In genomic region chr4:58514299-58514698, GRCh38 we compare ENCODE assay signal across 32 cellular contexts.
DNase-seq lines count a peak whose midpoint lies in the region; ATAC-seq, FAIRE-seq and TF ChIP-seq lines count a peak whose summit lies in the region.
"Had no signal": no experiment of that assay in that cellular context is flagged by ENCODE, and none has a peak within 500 bp of the region (broad histone marks: within the 10 kb centered on the region; RNA-seq: fewer than 3 reads in every experiment).

No MANE protein-coding gene starts in this region.

- no peak overlapping the region for H3K9ac ChIP-seq in GM12878 (ENCODE audit: control insufficient read depth, insufficient read depth, low read length)
- H3K9ac ChIP-seq: parathyroid adenoma had no signal

- WGBS in A549 (ENCODE audit: missing lambda C conversion rate) = 41% methylated on average over 1 of the region's 1 CpG
- WGBS in GM12878 (ENCODE audit: insufficient coverage, insufficient replicate concordance, low lambda C conversion rate, missing lambda C conversion rate) = 0% methylated on average over 1 of the region's 1 CpG

- H3K4me1 Mint-ChIP-seq in HFFc6 (ENCODE audit: low read depth) = no peaks in the 10 kb centered on the region
- H3K4me1 Mint-ChIP-seq: activated naive CD8-positive, alpha-beta T cell treated with anti-CD3 and anti-CD28 coated beads, Interleukin-2, amount 10 ng/mL, durations not matched to agents 7 days and 5 days; B cell; immature natural killer cell; neural crest cell had no signal

- no peaks in the 10 kb centered on the region for H3K27me3 ChIP-seq in GM12878 (replicated peaks in 1 of 2; ENCODE audit: control insufficient read depth in 2 of 2, insufficient read depth in 2 of 2, low read length in 1 of 2)
- H3K27me3 ChIP-seq: Peyer's patch, right atrium auricular region, SJSA1, spleen, transverse colon had no signal

- H4K20me1 ChIP-seq in GM12878 (ENCODE audit: control insufficient read depth, insufficient read depth) = no peaks in the 10 kb centered on the region

- peaks cover 10% of the 10 kb centered on the region for H3K9me3 Mint-ChIP-seq in HFFc6
- H3K9me3 Mint-ChIP-seq: neural crest cell had no signal

- CTCF ChIA-PET in A549 (lab: Yijun Ruan, JAX) = no interaction called here
- CTCF ChIA-PET in GM12878 (lab: Yijun Ruan, JAX) = no interaction called here

- BruUV-seq in GM12878 (replicated peaks; lab: Mats Ljungman, UMichigan) = no TSS peak

- H3K4me3 ChIP-seq in A549 = no peak overlapping the region
- H3K4me3 ChIP-seq in GM12878 = no peak overlapping the region
- H3K4me3 ChIP-seq: K562, Peyer's patch, right atrium auricular region, SJSA1, spleen, transverse colon had no signal

- POLR2A ChIA-PET in A549 (lab: Yijun Ruan, JAX) (no interaction called here), GM12878 (lab: Charles Lee) (no interaction called here)

- TF ChIP-seq POLR2A in A549 (IDR thresholded peaks at IDR 0.05; ENCODE audit: low read length) (no peak), GM12878 (IDR thresholded peaks at IDR 0.05; ENCODE audit: low read depth, low read length) (no peak)

- TF ChIP-seq EP300 in A549 (IDR thresholded peaks at IDR 0.05) (no peak), GM12878 (IDR thresholded peaks at IDR 0.05; ENCODE audit: borderline replicate concordance in 1 of 2, control insufficient read depth in 1 of 2, low read depth in 2 of 2, low read length in 2 of 2) (no peak)

- no peaks in the 10 kb centered on the region for H3K9me3 ChIP-seq in A549
- no peaks in the 10 kb centered on the region for H3K9me3 ChIP-seq in GM12878 (replicated peaks; ENCODE audit: control insufficient read depth, insufficient read depth, low read length)
- H3K9me3 ChIP-seq: Peyer's patch, right atrium auricular region, SJSA1, spleen, transverse colon had no signal

- DNase-seq in NCI-H1105 treated with DMSO at 0.1 percent for 48 hours (lab: John Stamatoyannopoulos, UW) (peak; percentile 3), NCI-H1105 (lab: John Stamatoyannopoulos, UW) (no peak), A549 (ENCODE audit: low read depth in 1 of 2, low spot score in 1 of 2) (peak in 1 of 2 experiments; percentile 0), NCI-H146 treated with DMSO at 0.1 percent for 48 hours (lab: John Stamatoyannopoulos, UW; ENCODE audit: unreplicated experiment) (peak; percentile 30), GM12878 (ENCODE audit: low read depth, low spot score) (no peak), HFFc6 (no peak), superior temporal gyrus (ENCODE audit: extremely low spot score) (no peak), sciatic nerve (ENCODE audit: low spot score) (no peak)
- DNase-seq: activated CD8-positive, alpha-beta T cell treated with anti-CD3 and anti-CD28 coated beads, Interleukin-2, amount 10 ng/mL, durations not matched to agents 7 days and 5 days; activated effector memory CD4-positive, alpha-beta T cell treated with Interleukin-2 at 50 U/mL for 16 hours; activated naive CD8-positive, alpha-beta T cell treated with anti-CD3 and anti-CD28 coated beads, Interleukin-2, amount 10 ng/mL, durations not matched to agents 7 days and 5 days; CD8-positive, alpha-beta T cell; central memory CD4-positive, alpha-beta T cell; DMS79 treated with DMSO at 0.1 percent for 48 hours; GF-D8; HCEC 1CT; hypothalamus; immature natural killer cell; left colon; NCI-H2029; Peyer's patch; spleen; transverse colon had no signal

- no peaks in the 10 kb centered on the region for H3K79me2 ChIP-seq in GM12878 (ENCODE audit: control insufficient read depth, insufficient read depth, low read length)
- H3K79me2 ChIP-seq: parathyroid adenoma had no signal

- H3K27ac ChIP-seq in A549 = no peak overlapping the region
- no peak overlapping the region for H3K27ac ChIP-seq in GM12878 (ENCODE audit: control insufficient read depth, insufficient read depth)
- H3K27ac ChIP-seq: parathyroid adenoma, Peyer's patch, right atrium auricular region, SJSA1, spleen, transverse colon had no signal

- H2AFZ ChIP-seq in GM12878 (ENCODE audit: control insufficient read depth, low read depth, low read length) = no peak overlapping the region
- H2AFZ ChIP-seq: parathyroid adenoma had no signal

- FAIRE-seq in A549 (lab: Jason Lieb, UNC) (no peak), GM12878 (lab: Jason Lieb, UNC) (no peak)
- FAIRE-seq: astrocyte, GM19239, K562 had no signal

- in situ Hi-C loops in GM12878 (cut with MboI) = no loop called here

- no peak overlapping the region for H3K27ac Mint-ChIP-seq in HFFc6
- H3K27ac Mint-ChIP-seq: activated CD8-positive, alpha-beta T cell treated with anti-CD3 and anti-CD28 coated beads, Interleukin-2, amount 10 ng/mL, durations not matched to agents 7 days and 5 days; activated naive CD8-positive, alpha-beta T cell treated with anti-CD3 and anti-CD28 coated beads, Interleukin-2, amount 10 ng/mL, durations not matched to agents 7 days and 5 days; B cell; CD8-positive, alpha-beta T cell; immature natural killer cell; T-helper 1 cell treated with Interleukin-12 subunit alpha and Interleukin-12 subunit beta and Interleukin-4 antibody, amounts not matched to agents 30 μg/mL and 1 μg/mL, for 36 hours had no signal

- intact Hi-C loops in GM12878 (cut with micrococcal nuclease; ENCODE audit: unreplicated experiment) (no loop called here), sciatic nerve (cut with DNase I) (no loop called here)

- H3K4me3 Mint-ChIP-seq in HFFc6 = no peak overlapping the region
- H3K4me3 Mint-ChIP-seq: activated CD8-positive, alpha-beta T cell treated with anti-CD3 and anti-CD28 coated beads, Interleukin-2, amount 10 ng/mL, durations not matched to agents 7 days and 5 days; activated naive CD8-positive, alpha-beta T cell treated with anti-CD3 and anti-CD28 coated beads, Interleukin-2, amount 10 ng/mL, durations not matched to agents 7 days and 5 days; B cell; CD8-positive, alpha-beta T cell; immature natural killer cell; neural crest cell; T-helper 1 cell treated with Interleukin-12 subunit alpha and Interleukin-12 subunit beta and Interleukin-4 antibody, amounts not matched to agents 30 μg/mL and 1 μg/mL, for 36 hours had no signal

- no peak overlapping the region for H3K4me2 ChIP-seq in A549
- H3K4me2 ChIP-seq in GM12878 (ENCODE audit: control insufficient read depth, insufficient read depth) = no peak overlapping the region

- TF ChIP-seq CTCF in A549 (IDR thresholded peaks at IDR 0.05) = no peak; the same call in 2 of the 3 replicates
- TF ChIP-seq CTCF in GM12878 (IDR thresholded peaks at IDR 0.05 in 2 of 3, conservative IDR thresholded peaks at IDR 0.05 in 1 of 3; ENCODE audit: control insufficient read depth in 2 of 3, extremely low read depth in 1 of 3, insufficient read depth in 1 of 3, low read depth in 3 of 3, low read length in 3 of 3) = no peak; a peak in 1 of 6 replicates
- no peak for TF ChIP-seq CTCF in HFFc6 (IDR thresholded peaks at IDR 0.05)

- RAD21 ChIA-PET in GM12878 (lab: Charles Lee; ENCODE audit: unreplicated experiment) = no interaction called here

- H3K27me3 Mint-ChIP-seq in HFFc6 (ENCODE audit: insufficient read depth) = no peaks in the 10 kb centered on the region
- H3K27me3 Mint-ChIP-seq: activated naive CD8-positive, alpha-beta T cell treated with anti-CD3 and anti-CD28 coated beads, Interleukin-2, amount 10 ng/mL, durations not matched to agents 7 days and 5 days; B cell had no signal

- no peaks in the 10 kb centered on the region for H3K36me3 ChIP-seq in GM12878 (ENCODE audit: control insufficient read depth in 2 of 2, insufficient read depth in 2 of 2, low read length in 1 of 2)
- H3K36me3 ChIP-seq: Peyer's patch, right atrium auricular region, SJSA1, spleen, transverse colon had no signal

- SMC1A ChIA-PET in GM12878 (lab: Charles Lee; ENCODE audit: uncharacterized antibody, unreplicated experiment) = no interaction called here

- no peaks in the 10 kb centered on the region for H3K36me3 Mint-ChIP-seq in HFFc6 (ENCODE audit: low read depth)
- H3K36me3 Mint-ChIP-seq: activated naive CD8-positive, alpha-beta T cell treated with anti-CD3 and anti-CD28 coated beads, Interleukin-2, amount 10 ng/mL, durations not matched to agents 7 days and 5 days; CD8-positive, alpha-beta T cell; immature natural killer cell had no signal

- H3K4me1 ChIP-seq in A549 (no peaks in the 10 kb centered on the region), GM12878 (ENCODE audit: control insufficient read depth, insufficient read depth, low read length) (no peaks in the 10 kb centered on the region)
- H3K4me1 ChIP-seq: parathyroid adenoma, Peyer's patch, right atrium auricular region, SJSA1, spleen, transverse colon had no signal

- ATAC-seq in A549 = no peak
- peak; percentile 31; the same call in 1 of the 3 replicates for ATAC-seq in GM12878
- no peak for ATAC-seq in sciatic nerve
- ATAC-seq: activated CD8-positive, alpha-beta T cell treated with anti-CD3 and anti-CD28 coated beads, Interleukin-2, amount 10 ng/mL, durations not matched to agents 7 days and 5 days; CD8-positive, alpha-beta T cell; K562; left colon had no signal

- TF ChIP-seq RAD21 in A549 (conservative IDR thresholded peaks at IDR 0.05 in 1 of 2, IDR thresholded peaks at IDR 0.05 in 1 of 2) = peak; percentile 34 to 38; a peak in 2 of 5 replicates
- TF ChIP-seq RAD21 in GM12878 (IDR thresholded peaks at IDR 0.05; ENCODE audit: insufficient read depth, low read depth, low read length) = no peak; the same call in 1 of the 2 replicates

TF ChIP-seq in A549, 52 proteins besides CTCF, POLR2A, EP300 and RAD21:
- TF ChIP-seq RCOR1 (IDR thresholded peaks at IDR 0.05; ENCODE audit: low read depth, low read length) = no peak
- TF ChIP-seq ZSCAN20 (CRISPR knock-in tag; IDR thresholded peaks at IDR 0.05) = no peak

TF ChIP-seq in GM12878, 131 proteins besides CTCF, POLR2A, EP300 and RAD21 (continues in another document):
- TF ChIP-seq BCL3 (IDR thresholded peaks at IDR 0.05; ENCODE audit: borderline replicate concordance, insufficient read depth, low read depth, low read length, poor library complexity, severe bottlenecking) = no peak
- no peak for TF ChIP-seq ZNF207 (IDR thresholded peaks at IDR 0.05; ENCODE audit: borderline replicate concordance)
- no peak for TF ChIP-seq DPF2 (IDR thresholded peaks at IDR 0.05)
- no peak for TF ChIP-seq HCFC1 (IDR thresholded peaks at IDR 0.05; ENCODE audit: low read length)
- TF ChIP-seq JUNB (IDR thresholded peaks at IDR 0.05) = no peak

Comparison
In these comparisons a context has a peak if more than half of its experiments do, and no peak if none do; other contexts are left out.
1. DNase-seq: peak in NCI-H1105 treated with DMSO at 0.1 percent for 48 hours (single experiment) and NCI-H146 treated with DMSO at 0.1 percent for 48 hours (single experiment); none in NCI-H1105 (single experiment), GM12878 (single experiment), HFFc6 (single experiment), superior temporal gyrus (single experiment) and sciatic nerve (single experiment).